ENCODE assay signal across 13 cellular contexts in genomic region chr12:50164963-50165362, GRCh38. TPM values are rescaled to one million over a fixed set of nuclear protein-coding genes. Genes with fewer than 3 reads are reported as not detected.
DNase-seq lines count a peak whose midpoint lies in the region; ATAC-seq and TF ChIP-seq lines count a peak whose summit lies in the region.
"Had no signal": no experiment of that assay in that cellular context is flagged by ENCODE, and none has a peak within 500 bp of the region (broad histone marks: within the 10 kb centered on the region; RNA-seq: fewer than 3 reads in every experiment).

No MANE protein-coding gene starts in this region.

- H3K4me1 Mint-ChIP-seq in activated naive CD4-positive, alpha-beta T cell treated with anti-CD3 and anti-CD28 coated beads for 36 hours (ENCODE audit: low read depth): peaks cover 45% of the 10 kb centered on the region
- H3K4me1 Mint-ChIP-seq in activated B cell treated with CpG ODN at 0.5 μM for 24 hours: peaks cover 38% of the 10 kb centered on the region
- H3K4me1 Mint-ChIP-seq in immature natural killer cell: peaks cover 30 to 43% of the 10 kb centered on the region in 2 donors
- peaks cover 14 to 39% of the 10 kb centered on the region in 2 donors for H3K4me1 Mint-ChIP-seq in stimulated activated naive B cell treated with anti-CD40 and anti-IgM and Interleukin-4, amounts not matched to agents 10 μg/mL and 1 μg/mL and 100 μg/mL, for 72 hours

- POLR2A ChIA-PET in activated B cell treated with CpG ODN at 0.5 μM for 24 hours (lab: Charles Lee): interaction anchor here (3.5 kb wide), 1 partner anchor 54 kb away, joined by 97 read pairs; the partner anchor contains the start of gene COX14
- POLR2A ChIA-PET in PC-9 (lab: Charles Lee; ENCODE audit: unreplicated experiment): no interaction called here

- no peak for DNase-seq in activated naive CD4-positive, alpha-beta T cell treated with anti-CD3 and anti-CD28 coated beads for 36 hours
- DNase-seq in activated naive CD4-positive, alpha-beta T cell treated with anti-CD3 and anti-CD28 coated beads, Interleukin-2, amount 50 U/mL, for 72 hours (ENCODE audit: low spot score in 2 of 2): no peak
- DNase-seq in activated B cell treated with CpG ODN at 0.5 μM for 24 hours: no peak
- no peak for DNase-seq in immature natural killer cell
- no peak for DNase-seq in stimulated activated naive B cell treated with anti-CD40 and anti-IgM and Interleukin-4, amounts not matched to agents 10 μg/mL and 1 μg/mL and 100 μg/mL, for 72 hours
- DNase-seq in uterus: no peak
- no peak for DNase-seq in PC-9
- no peak for DNase-seq in right lobe of liver
- DNase-seq: foreskin fibroblast; NCI-H1417; NK-92 treated with Interleukin-12 subunit alpha and Interleukin-12 subunit beta, amount 100 ng/mL, for 24 hours; T-helper 9 cell had no signal

- no peak overlapping the region for H3K4me2 ChIP-seq in PC-9

- H2AFZ ChIP-seq in PC-9: no peak overlapping the region

- no peaks in the 10 kb centered on the region for H3K27me3 Mint-ChIP-seq in activated naive CD4-positive, alpha-beta T cell treated with anti-CD3 and anti-CD28 coated beads for 36 hours (ENCODE audit: low read depth)
- H3K27me3 Mint-ChIP-seq in activated B cell treated with CpG ODN at 0.5 μM for 24 hours (no peaks in the 10 kb centered on the region), immature natural killer cell (ENCODE audit: low read depth in 3 of 3) (peaks cover 0 to 10% (median 0%) of the 10 kb centered on the region in 3 donors)
- no peaks in the 10 kb centered on the region for H3K27me3 Mint-ChIP-seq in stimulated activated naive B cell treated with anti-CD40 and anti-IgM and Interleukin-4, amounts not matched to agents 10 μg/mL and 1 μg/mL and 100 μg/mL, for 72 hours

- H3K4me3 Mint-ChIP-seq in activated naive CD4-positive, alpha-beta T cell treated with anti-CD3 and anti-CD28 coated beads for 36 hours: peak overlapping the region; percentile 17
- H3K4me3 Mint-ChIP-seq in activated B cell treated with CpG ODN at 0.5 μM for 24 hours (peak overlapping the region; percentile 6), immature natural killer cell (peak overlapping the region; percentile 49 to 92 (median 63))
- H3K4me3 Mint-ChIP-seq in stimulated activated naive B cell treated with anti-CD40 and anti-IgM and Interleukin-4, amounts not matched to agents 10 μg/mL and 1 μg/mL and 100 μg/mL, for 72 hours: peak overlapping the region; percentile 13 to 54

- no peaks in the 10 kb centered on the region for H4K20me1 ChIP-seq in PC-9 (ENCODE audit: insufficient read depth)

- BruUV-seq in PC-9 (replicated peaks; lab: Mats Ljungman, UMichigan): no TSS peak

- no peak for TF ChIP-seq CTCF in activated B cell treated with CpG ODN at 0.5 μM for 24 hours (IDR thresholded peaks at IDR 0.05)
- TF ChIP-seq CTCF in uterus (IDR thresholded peaks at IDR 0.05): no peak
- no peak for TF ChIP-seq CTCF in PC-9 (conservative IDR thresholded peaks at IDR 0.05)
- no peak for TF ChIP-seq CTCF in right lobe of liver (IDR thresholded peaks at IDR 0.05)

- 91% methylated on average over 12 of the region's 20 CpGs for WGBS in right lobe of liver (ENCODE audit: insufficient coverage, low coverage, low lambda C conversion rate, missing lambda C conversion rate)

- H3K4me1 ChIP-seq in uterus (no peaks in the 10 kb centered on the region), PC-9 (replicated peaks; ENCODE audit: insufficient read depth) (peaks cover 17% of the 10 kb centered on the region; the same call in 1 of the 2 replicates), right lobe of liver (peaks cover 0 to 5% (median 0%) of the 10 kb centered on the region in 4 donors)

- no peaks in the 10 kb centered on the region for H3K36me3 ChIP-seq in uterus
- H3K36me3 ChIP-seq in PC-9 (ENCODE audit: low read depth): peaks cover 4% of the 10 kb centered on the region; the same call in 1 of the 2 replicates
- no peaks in the 10 kb centered on the region for H3K36me3 ChIP-seq in right lobe of liver

- H3K27ac Mint-ChIP-seq in activated naive CD4-positive, alpha-beta T cell treated with anti-CD3 and anti-CD28 coated beads for 36 hours: no peak overlapping the region
- H3K27ac Mint-ChIP-seq in activated naive CD4-positive, alpha-beta T cell treated with anti-CD3 and anti-CD28 coated beads, Interleukin-2, amount 50 U/mL, for 72 hours: no peak overlapping the region
- H3K27ac Mint-ChIP-seq in activated B cell treated with CpG ODN at 0.5 μM for 24 hours (no peak overlapping the region), immature natural killer cell (peak overlapping the region; percentile 8 to 85 (median 32))
- peak overlapping the region; percentile 65 for H3K27ac Mint-ChIP-seq in stimulated activated naive B cell treated with anti-CD40 and anti-IgM and Interleukin-4, amounts not matched to agents 10 μg/mL and 1 μg/mL and 100 μg/mL, for 72 hours

- peaks cover 7% of the 10 kb centered on the region; the same call in 1 of the 2 replicates for H3F3A ChIP-seq in PC-9 (ENCODE audit: insufficient read depth, low read depth)

- intact Hi-C loops in activated naive CD4-positive, alpha-beta T cell treated with anti-CD3 and anti-CD28 coated beads for 36 hours (cut with micrococcal nuclease): no loop called here
- intact Hi-C loops in activated B cell treated with CpG ODN at 0.5 μM for 24 hours (cut with micrococcal nuclease): loop anchor here (10.0 kb wide), 1 partner anchor 120 kb away; the partner anchor contains the start of gene LIMA1
- intact Hi-C loops in uterus (cut with DNase I; ENCODE audit: low total_unique reads): no loop called here
- intact Hi-C loops in PC-9 (cut with micrococcal nuclease; ENCODE audit: unreplicated experiment): loop anchor here (5.0 to 10.0 kb wide), 2 partner anchors 200 to 298 kb away; partner anchors contain the start of gene AQP5
- intact Hi-C loops in right lobe of liver (cut with DNase I): no loop called here

- H3K9me2 ChIP-seq in PC-9 (ENCODE audit: insufficient read depth): no peaks in the 10 kb centered on the region

- H3K9me3 Mint-ChIP-seq in activated naive CD4-positive, alpha-beta T cell treated with anti-CD3 and anti-CD28 coated beads for 36 hours: no peaks in the 10 kb centered on the region
- H3K9me3 Mint-ChIP-seq in activated naive CD4-positive, alpha-beta T cell treated with anti-CD3 and anti-CD28 coated beads, Interleukin-2, amount 50 U/mL, for 72 hours: no peaks in the 10 kb centered on the region
- no peaks in the 10 kb centered on the region for H3K9me3 Mint-ChIP-seq in activated B cell treated with CpG ODN at 0.5 μM for 24 hours
- H3K9me3 Mint-ChIP-seq in immature natural killer cell: no peaks in the 10 kb centered on the region
- no peaks in the 10 kb centered on the region for H3K9me3 Mint-ChIP-seq in stimulated activated naive B cell treated with anti-CD40 and anti-IgM and Interleukin-4, amounts not matched to agents 10 μg/mL and 1 μg/mL and 100 μg/mL, for 72 hours

- peaks cover 2% of the 10 kb centered on the region for H3K36me3 Mint-ChIP-seq in activated naive CD4-positive, alpha-beta T cell treated with anti-CD3 and anti-CD28 coated beads for 36 hours (ENCODE audit: low read depth)
- peaks cover 9 to 23% of the 10 kb centered on the region in 2 donors for H3K36me3 Mint-ChIP-seq in activated naive CD4-positive, alpha-beta T cell treated with anti-CD3 and anti-CD28 coated beads, Interleukin-2, amount 50 U/mL, for 72 hours
- H3K36me3 Mint-ChIP-seq in activated B cell treated with CpG ODN at 0.5 μM for 24 hours (ENCODE audit: low read depth): peaks cover 7% of the 10 kb centered on the region
- H3K36me3 Mint-ChIP-seq in immature natural killer cell: no peaks in the 10 kb centered on the region
- H3K36me3 Mint-ChIP-seq in stimulated activated naive B cell treated with anti-CD40 and anti-IgM and Interleukin-4, amounts not matched to agents 10 μg/mL and 1 μg/mL and 100 μg/mL, for 72 hours: peaks cover 3 to 11% of the 10 kb centered on the region in 2 donors

- no peaks in the 10 kb centered on the region for H3K27me3 ChIP-seq in uterus
- H3K27me3 ChIP-seq in PC-9 (ENCODE audit: insufficient read depth, low read depth): no peaks in the 10 kb centered on the region
- no peaks in the 10 kb centered on the region for H3K27me3 ChIP-seq in right lobe of liver

- H3K27ac ChIP-seq in uterus (no peak overlapping the region), PC-9 (no peak overlapping the region), right lobe of liver (no peak overlapping the region)
- H3K27ac ChIP-seq: KMS-11 had no signal

- CTCF ChIA-PET in activated naive CD4-positive, alpha-beta T cell treated with anti-CD3 and anti-CD28 coated beads for 36 hours (lab: Charles Lee): no interaction called here
- CTCF ChIA-PET in activated B cell treated with CpG ODN at 0.5 μM for 24 hours (lab: Charles Lee) (interaction anchor here (1.5 kb wide), 1 partner anchor 54 kb away, joined by 4 read pairs; no protein-coding TSS in a partner anchor), PC-9 (lab: Charles Lee) (no interaction called here)

- no peak overlapping the region for H3K4me3 ChIP-seq in uterus
- H3K4me3 ChIP-seq in PC-9: no peak overlapping the region
- no peak overlapping the region for H3K4me3 ChIP-seq in right lobe of liver

- H3K79me2 ChIP-seq in PC-9 (ENCODE audit: low read depth): peaks cover 26% of the 10 kb centered on the region

- no peak for TF ChIP-seq POLR2A in uterus (IDR thresholded peaks at IDR 0.05)
- TF ChIP-seq POLR2A in right lobe of liver (IDR thresholded peaks at IDR 0.05): no peak

- H3K9me3 ChIP-seq in uterus: no peaks in the 10 kb centered on the region
- peaks cover 4% of the 10 kb centered on the region; the same call in 1 of the 2 replicates for H3K9me3 ChIP-seq in PC-9 (ENCODE audit: insufficient read depth, low read depth)
- H3K9me3 ChIP-seq in right lobe of liver: no peaks in the 10 kb centered on the region

- no peak for ATAC-seq in activated naive CD4-positive, alpha-beta T cell treated with anti-CD3 and anti-CD28 coated beads, Interleukin-2, amount 50 U/mL, for 72 hours
- ATAC-seq in activated B cell treated with CpG ODN at 0.5 μM for 24 hours (ENCODE audit: low read depth) (no peak), right lobe of liver (no peak)
- no peak for ATAC-seq in stimulated activated naive B cell treated with anti-CD40 and anti-IgM and Interleukin-4, amounts not matched to agents 10 μg/mL and 1 μg/mL and 100 μg/mL, for 72 hours (replicated peaks)

RNA-seq across cellular contexts. Expression of gene CERS5, which starts 2.2 kb away (rescaled TPM):
- total RNA-seq in activated naive CD4-positive, alpha-beta T cell treated with anti-CD3 and anti-CD28 coated beads for 36 hours: 10 to 100 TPM; 32.6 to 33.6 TPM
- total RNA-seq in activated naive CD4-positive, alpha-beta T cell treated with anti-CD3 and anti-CD28 coated beads, Interleukin-2, amount 50 U/mL, for 72 hours: 10 to 100 TPM; 50.1 to 71.1 TPM
- total RNA-seq in activated B cell treated with CpG ODN at 0.5 μM for 24 hours: 44.3 and 64.9 TPM in 2 replicates
- 100 to 1,000 TPM in 1 of 3 donors, 10 to 100 TPM in 2; 57.2 to 104 (median 64.0) TPM for polyA plus RNA-seq in immature natural killer cell
- 10 to 100 TPM in 3 of 4 donors, 1 to 10 TPM in 1; 9.1 to 73.9 (median 40.5) TPM for total RNA-seq in uterus
- total RNA-seq in PC-9 (2021): 33.0 and 41.7 TPM in 2 replicates
- 10 to 100 TPM in 2 of 6 experiments, 1 to 10 TPM in 4; 5.0 to 12.0 (median 8.0) TPM for total RNA-seq in right lobe of liver

RNA-seq across cellular contexts. Expression of gene COX14, which starts 52.9 kb away (rescaled TPM):
- 10 to 100 TPM; 47.5 to 48.3 TPM for total RNA-seq in activated naive CD4-positive, alpha-beta T cell treated with anti-CD3 and anti-CD28 coated beads for 36 hours
- total RNA-seq in activated naive CD4-positive, alpha-beta T cell treated with anti-CD3 and anti-CD28 coated beads, Interleukin-2, amount 50 U/mL, for 72 hours: 10 to 100 TPM; 46.0 to 48.5 TPM
- total RNA-seq in activated B cell treated with CpG ODN at 0.5 μM for 24 hours (40.8 and 42.4 TPM in 2 replicates), uterus (100 to 1,000 TPM in 1 of 4 donors, 10 to 100 TPM in 3; 14.3 to 121 (median 45.4) TPM), PC-9 (2021) (53.9 and 76.1 TPM in 2 replicates), right lobe of liver (10 to 100 TPM; 37.7 to 67.5 (median 50.6) TPM)
- polyA plus RNA-seq in immature natural killer cell: 100 to 1,000 TPM; 191 to 270 (median 256) TPM

Comparison
In these comparisons a context has a peak if more than half of its experiments do, and no peak if none do; other contexts are left out.
1. H3K27ac Mint-ChIP-seq: peak in immature natural killer cell (6 of 6) and stimulated activated naive B cell treated with anti-CD40 and anti-IgM and Interleukin-4, amounts not matched to agents 10 μg/mL and 1 μg/mL and 100 μg/mL, for 72 hours (single experiment); none in activated naive CD4-positive, alpha-beta T cell treated with anti-CD3 and anti-CD28 coated beads for 36 hours (single experiment), activated naive CD4-positive, alpha-beta T cell treated with anti-CD3 and anti-CD28 coated beads, Interleukin-2, amount 50 U/mL, for 72 hours (0 of 2) and activated B cell treated with CpG ODN at 0.5 μM for 24 hours (single experiment).
2. H3K4me3 Mint-ChIP-seq: peak in every context shown above with its lines; median percentile 63 in immature natural killer cell; 34 in stimulated activated naive B cell treated with anti-CD40 and anti-IgM and Interleukin-4, amounts not matched to agents 10 μg/mL and 1 μg/mL and 100 μg/mL, for 72 hours; 17 in activated naive CD4-positive, alpha-beta T cell treated with anti-CD3 and anti-CD28 coated beads for 36 hours; 6 in activated B cell treated with CpG ODN at 0.5 μM for 24 hours.
3. intact Hi-C loops: an anchor here in activated B cell treated with CpG ODN at 0.5 μM for 24 hours (10.0 kb wide) and PC-9 (5.0 to 10.0 kb wide); none called in activated naive CD4-positive, alpha-beta T cell treated with anti-CD3 and anti-CD28 coated beads for 36 hours, uterus and right lobe of liver.